Comparison of ENCODE assay signal across 10 cellular contexts in genomic region chr4:165725352-165725751, GRCh38.
"Had no signal": no experiment of that assay in that cellular context is flagged by ENCODE, and none has a peak within 500 bp of the region (broad histone marks: within the 10 kb centered on the region; RNA-seq: fewer than 3 reads in every experiment).

No MANE protein-coding gene starts in this region.

- H3K4me2 ChIP-seq: KMS-11 had no signal

- H3K27ac Mint-ChIP-seq: HFFc6 had no signal

- H3K4me3 Mint-ChIP-seq: HFFc6 had no signal

- H3K27ac ChIP-seq: GM23248, KMS-11 had no signal

- H2AFZ ChIP-seq: GM23248 had no signal

- FAIRE-seq: HTR-8/SVneo, K562 had no signal

- ATAC-seq: HCT116, K562 had no signal

- DNase-seq: GM23248, H7, HFFc6, IMR-90, Karpas-422 had no signal

- H3K9ac ChIP-seq: GM23248, KMS-11 had no signal

- H3K36me3 ChIP-seq: HAP-1 had no signal

- H3K4me3 ChIP-seq: GM23248, HAP-1, K562 had no signal

- H3K4me1 ChIP-seq: HAP-1 had no signal

- H3K9me3 ChIP-seq: HAP-1 had no signal
